1 cellular context compared by ENCODE assay signal in the genomic region with DNA sequence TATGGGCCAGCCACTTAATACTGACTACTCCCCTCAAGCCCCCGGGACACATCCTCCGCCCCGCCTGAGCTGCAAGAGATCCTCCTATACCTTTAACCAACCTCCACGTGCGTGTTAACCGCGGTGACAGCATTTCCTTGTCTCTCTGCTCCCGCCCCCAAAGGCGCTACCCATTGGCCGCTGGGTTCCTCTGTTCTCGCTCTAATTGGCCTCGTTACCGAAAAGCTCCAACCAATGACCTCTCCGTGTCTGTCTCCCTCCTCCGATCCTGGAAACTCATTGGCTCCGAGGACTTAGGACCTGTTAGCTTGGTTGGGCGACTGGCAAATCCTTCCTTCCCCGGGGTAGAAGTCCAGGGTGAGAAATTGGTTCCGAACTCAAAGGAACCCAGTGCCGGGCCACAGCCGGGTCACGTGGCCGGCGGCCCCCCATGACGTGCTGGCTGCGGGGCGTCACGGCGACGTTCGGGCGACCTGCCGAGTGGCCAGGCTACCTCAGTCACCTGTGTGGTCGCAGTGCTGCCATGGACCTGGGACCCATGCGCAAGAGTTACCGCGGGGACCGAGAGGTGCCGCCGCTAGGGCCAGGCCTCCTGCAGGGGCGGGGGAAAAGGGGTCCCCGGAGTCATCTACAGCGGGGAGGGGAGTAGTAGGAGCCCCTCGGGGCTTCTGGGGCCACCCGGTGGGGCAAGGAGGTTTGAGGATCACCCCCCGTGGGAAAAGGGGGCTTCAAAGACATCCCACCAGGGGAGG.
TF ChIP-seq lines count a peak whose summit lies in the region.

A gene (plus strand): TSS at position 326 of the 752 bp plus-strand sequence. CDS start 105 bp downstream, at position 431.

TF ChIP-seq in HepG2, 621 proteins besides CTCF, POLR2A, EP300 and RAD21 (continued from another document and continues in another):
- TF ChIP-seq, protein P1, sequence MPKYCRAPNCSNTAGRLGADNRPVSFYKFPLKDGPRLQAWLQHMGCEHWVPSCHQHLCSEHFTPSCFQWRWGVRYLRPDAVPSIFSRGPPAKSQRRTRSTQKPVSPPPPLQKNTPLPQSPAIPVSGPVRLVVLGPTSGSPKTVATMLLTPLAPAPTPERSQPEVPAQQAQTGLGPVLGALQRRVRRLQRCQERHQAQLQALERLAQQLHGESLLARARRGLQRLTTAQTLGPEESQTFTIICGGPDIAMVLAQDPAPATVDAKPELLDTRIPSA (CRISPR knock-in tag; IDR thresholded peaks at IDR 0.05; ENCODE audit: borderline replicate concordance): peak; percentile 68
- TF ChIP-seq, protein P2, sequence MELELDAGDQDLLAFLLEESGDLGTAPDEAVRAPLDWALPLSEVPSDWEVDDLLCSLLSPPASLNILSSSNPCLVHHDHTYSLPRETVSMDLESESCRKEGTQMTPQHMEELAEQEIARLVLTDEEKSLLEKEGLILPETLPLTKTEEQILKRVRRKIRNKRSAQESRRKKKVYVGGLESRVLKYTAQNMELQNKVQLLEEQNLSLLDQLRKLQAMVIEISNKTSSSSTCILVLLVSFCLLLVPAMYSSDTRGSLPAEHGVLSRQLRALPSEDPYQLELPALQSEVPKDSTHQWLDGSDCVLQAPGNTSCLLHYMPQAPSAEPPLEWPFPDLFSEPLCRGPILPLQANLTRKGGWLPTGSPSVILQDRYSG (CRISPR knock-in tag; IDR thresholded peaks at IDR 0.05): peak; percentile 91
- TF ChIP-seq EHMT2 (IDR thresholded peaks at IDR 0.05; ENCODE audit: borderline replicate concordance, low read depth, low read length) (peak; percentile 81; the same call in 1 of the 2 replicates), CC2D1A (CRISPR knock-in tag; IDR thresholded peaks at IDR 0.05) (no peak), WIZ (CRISPR knock-in tag; IDR thresholded peaks at IDR 0.05) (no peak), POLR2AphosphoS5 (IDR thresholded peaks at IDR 0.05; ENCODE audit: low read depth, low read length) (peak; percentile 80), ADNP (CRISPR knock-in tag; IDR thresholded peaks at IDR 0.05) (no peak; the same call in 1 of the 2 replicates), ZFYVE20 (CRISPR knock-in tag; IDR thresholded peaks at IDR 0.05; ENCODE audit: borderline replicate concordance, low read depth) (peak; percentile 44; the same call in 1 of the 2 replicates), MTF1 (CRISPR knock-in tag; IDR thresholded peaks at IDR 0.05) (no peak), KDM2A (CRISPR knock-in tag; IDR thresholded peaks at IDR 0.05; ENCODE audit: borderline replicate concordance, low read depth) (peak; percentile 81; the same call in 1 of the 2 replicates), ZNF282 (IDR thresholded peaks at IDR 0.05; ENCODE audit: partially characterized antibody) (no peak), ZFX (CRISPR knock-in tag; IDR thresholded peaks at IDR 0.05; ENCODE audit: low read depth) (peak; percentile 91), ZNF274 (CRISPR knock-in tag; IDR thresholded peaks at IDR 0.05) (peak; percentile 92), SAFB2 (CRISPR knock-in tag; IDR thresholded peaks at IDR 0.05; ENCODE audit: borderline replicate concordance, low read depth) (peak; percentile 28; the same call in 1 of the 2 replicates), ZFP36L2 (CRISPR knock-in tag; IDR thresholded peaks at IDR 0.05) (peak; percentile 56; the same call in 1 of the 2 replicates), XRCC5 (optimal IDR thresholded peaks at IDR 0.05; ENCODE audit: low read length) (peak; percentile 97), SP140L (CRISPR knock-in tag; IDR thresholded peaks at IDR 0.05; ENCODE audit: borderline replicate concordance) (no peak; the same call in 1 of the 2 replicates), SNRNP70 (IDR thresholded peaks at IDR 0.05; ENCODE audit: low read depth, low read length) (no peak), ZNF468 (CRISPR knock-in tag; IDR thresholded peaks at IDR 0.05) (peak; percentile 87; the same call in 1 of the 2 replicates), NRL (CRISPR knock-in tag; IDR thresholded peaks at IDR 0.05; ENCODE audit: borderline replicate concordance) (peak; percentile 99), CCDC6 (CRISPR knock-in tag; IDR thresholded peaks at IDR 0.05) (peak; percentile 99), RBM39 (IDR thresholded peaks at IDR 0.05; ENCODE audit: low read depth, low read length, poor library complexity, severe bottlenecking) (peak; percentile 86), IKZF4 (CRISPR knock-in tag; IDR thresholded peaks at IDR 0.05; ENCODE audit: borderline replicate concordance, low read depth, not compliant biosample characterization) (no peak), ZFP62 (CRISPR knock-in tag; IDR thresholded peaks at IDR 0.05) (no peak), ZC3H4 (CRISPR knock-in tag; IDR thresholded peaks at IDR 0.05; ENCODE audit: borderline replicate concordance) (peak; percentile 89; the same call in 1 of the 2 replicates), SIN3A (IDR thresholded peaks at IDR 0.05; ENCODE audit: borderline replicate concordance, low read depth, low read length) (peak; percentile 91), SMAD1 (CRISPR knock-in tag; IDR thresholded peaks at IDR 0.05; ENCODE audit: borderline replicate concordance, low read depth) (0 out of 2 replicates have a peak, but pooled peaks have one; percentile 39), ZNF772 (CRISPR knock-in tag; IDR thresholded peaks at IDR 0.05) (peak; percentile 80), MBNL3 (CRISPR knock-in tag; conservative IDR thresholded peaks at IDR 0.05) (no peak)
- TF ChIP-seq, protein P3, sequence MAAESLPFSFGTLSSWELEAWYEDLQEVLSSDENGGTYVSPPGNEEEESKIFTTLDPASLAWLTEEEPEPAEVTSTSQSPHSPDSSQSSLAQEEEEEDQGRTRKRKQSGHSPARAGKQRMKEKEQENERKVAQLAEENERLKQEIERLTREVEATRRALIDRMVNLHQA (CRISPR knock-in tag; IDR thresholded peaks at IDR 0.05): no peak
- TF ChIP-seq, protein P4, sequence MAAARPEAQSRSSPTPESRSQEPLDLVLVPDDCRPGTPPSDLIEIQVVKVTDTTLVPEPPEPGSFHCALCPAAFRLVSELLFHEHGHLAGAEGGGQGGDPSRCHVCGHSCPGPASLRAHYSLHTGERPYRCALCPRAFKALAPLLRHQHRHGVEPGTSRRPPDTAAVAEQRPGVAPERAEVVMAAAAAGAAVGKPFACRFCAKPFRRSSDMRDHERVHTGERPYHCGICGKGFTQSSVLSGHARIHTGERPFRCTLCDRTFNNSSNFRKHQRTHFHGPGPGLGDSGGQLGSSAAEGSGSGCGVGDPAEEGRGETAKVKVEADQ (CRISPR knock-in tag; IDR thresholded peaks at IDR 0.05; ENCODE audit: borderline replicate concordance): peak; percentile 86
- TF ChIP-seq, protein P5, sequence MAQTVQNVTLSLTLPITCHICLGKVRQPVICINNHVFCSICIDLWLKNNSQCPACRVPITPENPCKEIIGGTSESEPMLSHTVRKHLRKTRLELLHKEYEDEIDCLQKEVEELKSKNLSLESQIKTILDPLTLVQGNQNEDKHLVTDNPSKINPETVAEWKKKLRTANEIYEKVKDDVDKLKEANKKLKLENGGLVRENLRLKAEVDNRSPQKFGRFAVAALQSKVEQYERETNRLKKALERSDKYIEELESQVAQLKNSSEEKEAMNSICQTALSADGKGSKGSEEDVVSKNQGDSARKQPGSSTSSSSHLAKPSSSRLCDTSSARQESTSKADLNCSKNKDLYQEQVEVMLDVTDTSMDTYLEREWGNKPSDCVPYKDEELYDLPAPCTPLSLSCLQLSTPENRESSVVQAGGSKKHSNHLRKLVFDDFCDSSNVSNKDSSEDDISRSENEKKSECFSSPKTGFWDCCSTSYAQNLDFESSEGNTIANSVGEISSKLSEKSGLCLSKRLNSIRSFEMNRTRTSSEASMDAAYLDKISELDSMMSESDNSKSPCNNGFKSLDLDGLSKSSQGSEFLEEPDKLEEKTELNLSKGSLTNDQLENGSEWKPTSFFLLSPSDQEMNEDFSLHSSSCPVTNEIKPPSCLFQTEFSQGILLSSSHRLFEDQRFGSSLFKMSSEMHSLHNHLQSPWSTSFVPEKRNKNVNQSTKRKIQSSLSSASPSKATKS (CRISPR knock-in tag; IDR thresholded peaks at IDR 0.05): 0 out of 2 replicates have a peak, but pooled peaks have one; percentile 26
- TF ChIP-seq, protein P6, sequence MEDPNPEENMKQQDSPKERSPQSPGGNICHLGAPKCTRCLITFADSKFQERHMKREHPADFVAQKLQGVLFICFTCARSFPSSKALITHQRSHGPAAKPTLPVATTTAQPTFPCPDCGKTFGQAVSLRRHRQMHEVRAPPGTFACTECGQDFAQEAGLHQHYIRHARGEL (CRISPR knock-in tag; IDR thresholded peaks at IDR 0.05): no peak
- TF ChIP-seq, protein P7, sequence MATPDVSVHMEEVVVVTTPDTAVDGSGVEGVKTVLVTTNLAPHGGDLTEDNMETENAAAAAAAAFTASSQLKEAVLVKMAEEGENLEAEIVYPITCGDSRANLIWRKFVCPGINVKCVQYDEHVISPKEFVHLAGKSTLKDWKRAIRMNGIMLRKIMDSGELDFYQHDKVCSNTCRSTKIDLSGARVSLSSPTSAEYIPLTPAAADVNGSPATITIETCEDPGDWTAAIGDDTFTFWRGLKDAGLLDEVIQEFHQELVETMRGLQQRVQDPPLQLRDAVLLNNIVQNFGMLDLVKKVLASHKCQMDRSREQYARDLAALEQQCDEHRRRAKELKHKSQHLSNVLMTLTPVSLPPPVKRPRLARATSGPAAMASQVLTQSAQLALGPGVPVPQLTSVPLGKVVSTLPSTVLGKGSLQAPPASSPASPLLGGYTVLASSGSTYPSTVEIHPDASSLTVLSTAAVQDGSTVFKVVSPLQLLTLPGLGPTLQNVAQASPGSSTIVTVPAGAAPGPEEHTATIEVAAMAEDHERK (CRISPR knock-in tag; IDR thresholded peaks at IDR 0.05; ENCODE audit: low read depth): peak; percentile 47; the same call in 1 of the 2 replicates
- TF ChIP-seq, protein P8, sequence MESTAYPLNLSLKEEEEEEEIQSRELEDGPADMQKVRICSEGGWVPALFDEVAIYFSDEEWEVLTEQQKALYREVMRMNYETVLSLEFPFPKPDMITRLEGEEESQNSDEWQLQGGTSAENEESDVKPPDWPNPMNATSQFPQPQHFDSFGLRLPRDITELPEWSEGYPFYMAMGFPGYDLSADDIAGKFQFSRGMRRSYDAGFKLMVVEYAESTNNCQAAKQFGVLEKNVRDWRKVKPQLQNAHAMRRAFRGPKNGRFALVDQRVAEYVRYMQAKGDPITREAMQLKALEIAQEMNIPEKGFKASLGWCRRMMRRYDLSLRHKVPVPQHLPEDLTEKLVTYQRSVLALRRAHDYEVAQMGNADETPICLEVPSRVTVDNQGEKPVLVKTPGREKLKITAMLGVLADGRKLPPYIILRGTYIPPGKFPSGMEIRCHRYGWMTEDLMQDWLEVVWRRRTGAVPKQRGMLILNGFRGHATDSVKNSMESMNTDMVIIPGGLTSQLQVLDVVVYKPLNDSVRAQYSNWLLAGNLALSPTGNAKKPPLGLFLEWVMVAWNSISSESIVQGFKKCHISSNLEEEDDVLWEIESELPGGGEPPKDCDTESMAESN (CRISPR knock-in tag; conservative IDR thresholded peaks at IDR 0.05): peak; percentile 83
- TF ChIP-seq, protein P9, sequence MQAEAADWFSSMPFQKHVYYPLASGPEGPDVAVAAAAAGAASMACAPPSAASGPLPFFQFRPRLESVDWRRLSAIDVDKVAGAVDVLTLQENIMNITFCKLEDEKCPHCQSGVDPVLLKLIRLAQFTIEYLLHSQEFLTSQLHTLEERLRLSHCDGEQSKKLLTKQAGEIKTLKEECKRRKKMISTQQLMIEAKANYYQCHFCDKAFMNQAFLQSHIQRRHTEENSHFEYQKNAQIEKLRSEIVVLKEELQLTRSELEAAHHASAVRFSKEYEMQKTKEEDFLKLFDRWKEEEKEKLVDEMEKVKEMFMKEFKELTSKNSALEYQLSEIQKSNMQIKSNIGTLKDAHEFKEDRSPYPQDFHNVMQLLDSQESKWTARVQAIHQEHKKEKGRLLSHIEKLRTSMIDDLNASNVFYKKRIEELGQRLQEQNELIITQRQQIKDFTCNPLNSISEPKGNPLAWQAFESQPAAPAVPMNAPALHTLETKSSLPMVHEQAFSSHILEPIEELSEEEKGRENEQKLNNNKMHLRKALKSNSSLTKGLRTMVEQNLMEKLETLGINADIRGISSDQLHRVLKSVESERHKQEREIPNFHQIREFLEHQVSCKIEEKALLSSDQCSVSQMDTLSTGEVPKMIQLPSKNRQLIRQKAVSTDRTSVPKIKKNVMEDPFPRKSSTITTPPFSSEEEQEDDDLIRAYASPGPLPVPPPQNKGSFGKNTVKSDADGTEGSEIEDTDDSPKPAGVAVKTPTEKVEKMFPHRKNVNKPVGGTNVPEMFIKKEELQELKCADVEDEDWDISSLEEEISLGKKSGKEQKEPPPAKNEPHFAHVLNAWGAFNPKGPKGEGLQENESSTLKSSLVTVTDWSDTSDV (CRISPR knock-in tag; IDR thresholded peaks at IDR 0.05): peak; percentile 92
- TF ChIP-seq, protein P10, sequence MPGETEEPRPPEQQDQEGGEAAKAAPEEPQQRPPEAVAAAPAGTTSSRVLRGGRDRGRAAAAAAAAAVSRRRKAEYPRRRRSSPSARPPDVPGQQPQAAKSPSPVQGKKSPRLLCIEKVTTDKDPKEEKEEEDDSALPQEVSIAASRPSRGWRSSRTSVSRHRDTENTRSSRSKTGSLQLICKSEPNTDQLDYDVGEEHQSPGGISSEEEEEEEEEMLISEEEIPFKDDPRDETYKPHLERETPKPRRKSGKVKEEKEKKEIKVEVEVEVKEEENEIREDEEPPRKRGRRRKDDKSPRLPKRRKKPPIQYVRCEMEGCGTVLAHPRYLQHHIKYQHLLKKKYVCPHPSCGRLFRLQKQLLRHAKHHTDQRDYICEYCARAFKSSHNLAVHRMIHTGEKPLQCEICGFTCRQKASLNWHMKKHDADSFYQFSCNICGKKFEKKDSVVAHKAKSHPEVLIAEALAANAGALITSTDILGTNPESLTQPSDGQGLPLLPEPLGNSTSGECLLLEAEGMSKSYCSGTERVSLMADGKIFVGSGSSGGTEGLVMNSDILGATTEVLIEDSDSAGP (CRISPR knock-in tag; IDR thresholded peaks at IDR 0.05; ENCODE audit: borderline replicate concordance): peak; percentile 99
- TF ChIP-seq, protein P11, sequence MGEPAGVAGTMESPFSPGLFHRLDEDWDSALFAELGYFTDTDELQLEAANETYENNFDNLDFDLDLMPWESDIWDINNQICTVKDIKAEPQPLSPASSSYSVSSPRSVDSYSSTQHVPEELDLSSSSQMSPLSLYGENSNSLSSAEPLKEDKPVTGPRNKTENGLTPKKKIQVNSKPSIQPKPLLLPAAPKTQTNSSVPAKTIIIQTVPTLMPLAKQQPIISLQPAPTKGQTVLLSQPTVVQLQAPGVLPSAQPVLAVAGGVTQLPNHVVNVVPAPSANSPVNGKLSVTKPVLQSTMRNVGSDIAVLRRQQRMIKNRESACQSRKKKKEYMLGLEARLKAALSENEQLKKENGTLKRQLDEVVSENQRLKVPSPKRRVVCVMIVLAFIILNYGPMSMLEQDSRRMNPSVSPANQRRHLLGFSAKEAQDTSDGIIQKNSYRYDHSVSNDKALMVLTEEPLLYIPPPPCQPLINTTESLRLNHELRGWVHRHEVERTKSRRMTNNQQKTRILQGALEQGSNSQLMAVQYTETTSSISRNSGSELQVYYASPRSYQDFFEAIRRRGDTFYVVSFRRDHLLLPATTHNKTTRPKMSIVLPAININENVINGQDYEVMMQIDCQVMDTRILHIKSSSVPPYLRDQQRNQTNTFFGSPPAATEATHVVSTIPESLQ (CRISPR knock-in tag; conservative IDR thresholded peaks at IDR 0.05): no peak
- TF ChIP-seq, protein P12, sequence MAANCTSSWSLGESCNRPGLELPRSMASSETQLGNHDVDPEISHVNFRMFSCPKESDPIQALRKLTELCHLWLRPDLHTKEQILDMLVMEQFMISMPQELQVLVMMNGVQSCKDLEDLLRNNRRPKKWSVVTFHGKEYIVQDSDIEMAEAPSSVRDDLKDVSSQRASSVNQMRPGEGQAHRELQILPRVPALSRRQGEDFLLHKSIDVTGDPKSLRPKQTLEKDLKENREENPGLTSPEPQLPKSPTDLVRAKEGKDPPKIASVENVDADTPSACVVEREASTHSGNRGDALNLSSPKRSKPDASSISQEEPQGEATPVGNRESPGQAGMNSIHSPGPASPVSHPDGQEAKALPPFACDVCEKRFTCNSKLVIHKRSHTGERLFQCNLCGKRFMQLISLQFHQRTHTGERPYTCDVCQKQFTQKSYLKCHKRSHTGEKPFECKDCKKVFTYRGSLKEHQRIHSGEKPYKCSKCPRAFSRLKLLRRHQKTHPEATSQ (CRISPR knock-in tag; IDR thresholded peaks at IDR 0.05; ENCODE audit: borderline replicate concordance): peak; percentile 46; the same call in 1 of the 2 replicates
